ENCODE assay signal across 1 cellular context in the genomic region with DNA sequence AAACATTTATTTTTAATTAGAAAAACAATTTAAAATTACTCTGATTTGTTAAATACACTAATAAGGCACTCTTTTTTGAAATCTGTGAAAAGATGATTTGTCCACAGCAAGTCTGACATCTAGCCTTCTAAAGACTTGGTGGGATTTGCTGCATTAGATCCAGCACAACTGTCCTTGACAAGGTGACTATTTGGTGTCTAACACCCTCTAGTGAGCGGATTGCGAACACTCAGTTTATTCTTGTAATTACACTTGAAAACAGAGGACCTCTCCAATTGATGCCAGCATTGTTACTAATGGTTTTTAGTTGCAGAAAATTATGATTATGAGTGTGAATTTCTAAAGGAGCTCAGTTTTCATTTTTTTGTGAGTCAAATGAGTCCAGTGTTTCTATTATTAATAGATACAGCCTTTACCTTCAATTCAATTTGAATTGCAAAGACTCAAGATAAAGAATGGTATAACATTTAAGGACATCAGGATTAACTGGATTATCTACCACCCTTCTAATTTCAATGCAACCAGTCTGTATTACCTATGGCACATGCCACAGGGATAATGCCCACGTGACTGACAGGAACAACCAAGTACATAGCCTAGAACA.
A peak's percentile ranks its signal among the peaks of the same experiment; 100 is the strongest.
TF ChIP-seq lines count a peak whose summit lies in the region.

No MANE protein-coding gene starts in this region.

TF ChIP-seq in K562, 482 proteins besides CTCF, POLR2A, EP300 and RAD21 (continued from another document and continues in another):
- TF ChIP-seq, protein P1, sequence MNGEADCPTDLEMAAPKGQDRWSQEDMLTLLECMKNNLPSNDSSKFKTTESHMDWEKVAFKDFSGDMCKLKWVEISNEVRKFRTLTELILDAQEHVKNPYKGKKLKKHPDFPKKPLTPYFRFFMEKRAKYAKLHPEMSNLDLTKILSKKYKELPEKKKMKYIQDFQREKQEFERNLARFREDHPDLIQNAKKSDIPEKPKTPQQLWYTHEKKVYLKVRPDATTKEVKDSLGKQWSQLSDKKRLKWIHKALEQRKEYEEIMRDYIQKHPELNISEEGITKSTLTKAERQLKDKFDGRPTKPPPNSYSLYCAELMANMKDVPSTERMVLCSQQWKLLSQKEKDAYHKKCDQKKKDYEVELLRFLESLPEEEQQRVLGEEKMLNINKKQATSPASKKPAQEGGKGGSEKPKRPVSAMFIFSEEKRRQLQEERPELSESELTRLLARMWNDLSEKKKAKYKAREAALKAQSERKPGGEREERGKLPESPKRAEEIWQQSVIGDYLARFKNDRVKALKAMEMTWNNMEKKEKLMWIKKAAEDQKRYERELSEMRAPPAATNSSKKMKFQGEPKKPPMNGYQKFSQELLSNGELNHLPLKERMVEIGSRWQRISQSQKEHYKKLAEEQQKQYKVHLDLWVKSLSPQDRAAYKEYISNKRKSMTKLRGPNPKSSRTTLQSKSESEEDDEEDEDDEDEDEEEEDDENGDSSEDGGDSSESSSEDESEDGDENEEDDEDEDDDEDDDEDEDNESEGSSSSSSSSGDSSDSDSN (IDR thresholded peaks at IDR 0.05; ENCODE audit: borderline replicate concordance in 1 of 2, low read depth in 2 of 2, low read length in 2 of 2): no peak
- TF ChIP-seq ZC3H4 (CRISPR knock-in tag; IDR thresholded peaks at IDR 0.05; ENCODE audit: borderline replicate concordance) (no peak), ZKSCAN8 (CRISPR knock-in tag; IDR thresholded peaks at IDR 0.05) (no peak), SETDB1 (IDR thresholded peaks at IDR 0.05; ENCODE audit: low read length) (no peak), ZZZ3 (IDR thresholded peaks at IDR 0.05) (no peak), NFRKB (IDR thresholded peaks at IDR 0.05; ENCODE audit: low read depth) (no peak), NFIX (CRISPR knock-in tag; IDR thresholded peaks at IDR 0.05; ENCODE audit: low read depth) (no peak), JUN (IDR thresholded peaks at IDR 0.05; ENCODE audit: borderline replicate concordance, low read depth, low read length) (0 out of 2 replicates have a peak, but pooled peaks have one; percentile 44), JUN (CRISPR knock-in tag; IDR thresholded peaks at IDR 0.05; ENCODE audit: borderline replicate concordance) (no peak), ELF2 (CRISPR knock-in tag; IDR thresholded peaks at IDR 0.05) (no peak), XRCC5 (IDR thresholded peaks at IDR 0.05; ENCODE audit: low read depth, low read length) (no peak), ARID2 (IDR thresholded peaks at IDR 0.05) (peak; percentile 80), ZNF24 (IDR thresholded peaks at IDR 0.05) (peak; percentile 71), TAF1 (IDR thresholded peaks at IDR 0.05; ENCODE audit: control insufficient read depth, extremely low read depth, insufficient read depth, low read length, severe bottlenecking) (no peak), EZH2 (IDR thresholded peaks at IDR 0.05; ENCODE audit: borderline replicate concordance, low read depth, low read length) (no peak), NR2F6 (CRISPR knock-in tag; IDR thresholded peaks at IDR 0.05) (no peak), SOX6 (IDR thresholded peaks at IDR 0.05) (no peak), ATF7 (IDR thresholded peaks at IDR 0.05) (no peak), MAFG (tag; conservative IDR thresholded peaks at IDR 0.05) (no peak), ZNF551 (CRISPR knock-in tag; IDR thresholded peaks at IDR 0.05) (no peak), NONO (IDR thresholded peaks at IDR 0.05; ENCODE audit: low read depth in 2 of 2, low read length in 1 of 2) (no peak), SMC3 (conservative IDR thresholded peaks at IDR 0.05; ENCODE audit: insufficient read depth, low read depth, low read length) (peak; percentile 88), CC2D1A (IDR thresholded peaks at IDR 0.05) (peak; percentile 66; the same call in 1 of the 2 replicates), ZNF699 (CRISPR knock-in tag; IDR thresholded peaks at IDR 0.05; ENCODE audit: insufficient replicate concordance) (no peak), RHOXF2B (CRISPR knock-in tag; conservative IDR thresholded peaks at IDR 0.05) (no peak), MBD2 (IDR thresholded peaks at IDR 0.05; ENCODE audit: borderline replicate concordance, low read depth) (no peak), ZKSCAN1 (IDR thresholded peaks at IDR 0.05; ENCODE audit: low read depth, low read length) (no peak), PHF20 (IDR thresholded peaks at IDR 0.05; ENCODE audit: partially characterized antibody) (no peak), MCM3 (IDR thresholded peaks at IDR 0.05) (no peak), KLF13 (tag; IDR thresholded peaks at IDR 0.05; ENCODE audit: borderline replicate concordance, low read depth) (no peak), TCFL5 (CRISPR knock-in tag; conservative IDR thresholded peaks at IDR 0.05) (no peak), POLR2H (tag; IDR thresholded peaks at IDR 0.05; ENCODE audit: low read depth) (no peak; the same call in 1 of the 2 replicates)
- TF ChIP-seq, protein P2, sequence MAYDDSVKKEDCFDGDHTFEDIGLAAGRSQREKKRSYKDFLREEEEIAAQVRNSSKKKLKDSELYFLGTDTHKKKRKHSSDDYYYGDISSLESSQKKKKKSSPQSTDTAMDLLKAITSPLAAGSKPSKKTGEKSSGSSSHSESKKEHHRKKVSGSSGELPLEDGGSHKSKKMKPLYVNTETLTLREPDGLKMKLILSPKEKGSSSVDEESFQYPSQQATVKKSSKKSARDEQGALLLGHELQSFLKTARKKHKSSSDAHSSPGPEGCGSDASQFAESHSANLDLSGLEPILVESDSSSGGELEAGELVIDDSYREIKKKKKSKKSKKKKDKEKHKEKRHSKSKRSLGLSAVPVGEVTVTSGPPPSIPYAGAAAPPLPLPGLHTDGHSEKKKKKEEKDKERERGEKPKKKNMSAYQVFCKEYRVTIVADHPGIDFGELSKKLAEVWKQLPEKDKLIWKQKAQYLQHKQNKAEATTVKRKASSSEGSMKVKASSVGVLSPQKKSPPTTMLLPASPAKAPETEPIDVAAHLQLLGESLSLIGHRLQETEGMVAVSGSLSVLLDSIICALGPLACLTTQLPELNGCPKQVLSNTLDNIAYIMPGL (CRISPR knock-in tag; IDR thresholded peaks at IDR 0.05): no peak
- TF ChIP-seq, protein P3, sequence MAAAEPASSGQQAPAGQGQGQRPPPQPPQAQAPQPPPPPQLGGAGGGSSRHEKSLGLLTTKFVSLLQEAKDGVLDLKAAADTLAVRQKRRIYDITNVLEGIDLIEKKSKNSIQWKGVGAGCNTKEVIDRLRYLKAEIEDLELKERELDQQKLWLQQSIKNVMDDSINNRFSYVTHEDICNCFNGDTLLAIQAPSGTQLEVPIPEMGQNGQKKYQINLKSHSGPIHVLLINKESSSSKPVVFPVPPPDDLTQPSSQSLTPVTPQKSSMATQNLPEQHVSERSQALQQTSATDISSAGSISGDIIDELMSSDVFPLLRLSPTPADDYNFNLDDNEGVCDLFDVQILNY (CRISPR knock-in tag; IDR thresholded peaks at IDR 0.05): no peak
- TF ChIP-seq, protein P4, sequence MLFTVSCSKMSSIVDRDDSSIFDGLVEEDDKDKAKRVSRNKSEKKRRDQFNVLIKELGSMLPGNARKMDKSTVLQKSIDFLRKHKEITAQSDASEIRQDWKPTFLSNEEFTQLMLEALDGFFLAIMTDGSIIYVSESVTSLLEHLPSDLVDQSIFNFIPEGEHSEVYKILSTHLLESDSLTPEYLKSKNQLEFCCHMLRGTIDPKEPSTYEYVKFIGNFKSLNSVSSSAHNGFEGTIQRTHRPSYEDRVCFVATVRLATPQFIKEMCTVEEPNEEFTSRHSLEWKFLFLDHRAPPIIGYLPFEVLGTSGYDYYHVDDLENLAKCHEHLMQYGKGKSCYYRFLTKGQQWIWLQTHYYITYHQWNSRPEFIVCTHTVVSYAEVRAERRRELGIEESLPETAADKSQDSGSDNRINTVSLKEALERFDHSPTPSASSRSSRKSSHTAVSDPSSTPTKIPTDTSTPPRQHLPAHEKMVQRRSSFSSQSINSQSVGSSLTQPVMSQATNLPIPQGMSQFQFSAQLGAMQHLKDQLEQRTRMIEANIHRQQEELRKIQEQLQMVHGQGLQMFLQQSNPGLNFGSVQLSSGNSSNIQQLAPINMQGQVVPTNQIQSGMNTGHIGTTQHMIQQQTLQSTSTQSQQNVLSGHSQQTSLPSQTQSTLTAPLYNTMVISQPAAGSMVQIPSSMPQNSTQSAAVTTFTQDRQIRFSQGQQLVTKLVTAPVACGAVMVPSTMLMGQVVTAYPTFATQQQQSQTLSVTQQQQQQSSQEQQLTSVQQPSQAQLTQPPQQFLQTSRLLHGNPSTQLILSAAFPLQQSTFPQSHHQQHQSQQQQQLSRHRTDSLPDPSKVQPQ (CRISPR knock-in tag; IDR thresholded peaks at IDR 0.05; ENCODE audit: borderline replicate concordance): no peak
- TF ChIP-seq, protein P5, sequence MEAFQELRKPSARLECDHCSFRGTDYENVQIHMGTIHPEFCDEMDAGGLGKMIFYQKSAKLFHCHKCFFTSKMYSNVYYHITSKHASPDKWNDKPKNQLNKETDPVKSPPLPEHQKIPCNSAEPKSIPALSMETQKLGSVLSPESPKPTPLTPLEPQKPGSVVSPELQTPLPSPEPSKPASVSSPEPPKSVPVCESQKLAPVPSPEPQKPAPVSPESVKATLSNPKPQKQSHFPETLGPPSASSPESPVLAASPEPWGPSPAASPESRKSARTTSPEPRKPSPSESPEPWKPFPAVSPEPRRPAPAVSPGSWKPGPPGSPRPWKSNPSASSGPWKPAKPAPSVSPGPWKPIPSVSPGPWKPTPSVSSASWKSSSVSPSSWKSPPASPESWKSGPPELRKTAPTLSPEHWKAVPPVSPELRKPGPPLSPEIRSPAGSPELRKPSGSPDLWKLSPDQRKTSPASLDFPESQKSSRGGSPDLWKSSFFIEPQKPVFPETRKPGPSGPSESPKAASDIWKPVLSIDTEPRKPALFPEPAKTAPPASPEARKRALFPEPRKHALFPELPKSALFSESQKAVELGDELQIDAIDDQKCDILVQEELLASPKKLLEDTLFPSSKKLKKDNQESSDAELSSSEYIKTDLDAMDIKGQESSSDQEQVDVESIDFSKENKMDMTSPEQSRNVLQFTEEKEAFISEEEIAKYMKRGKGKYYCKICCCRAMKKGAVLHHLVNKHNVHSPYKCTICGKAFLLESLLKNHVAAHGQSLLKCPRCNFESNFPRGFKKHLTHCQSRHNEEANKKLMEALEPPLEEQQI (IDR thresholded peaks at IDR 0.05): peak; percentile 68; the same call in 1 of the 2 replicates
- TF ChIP-seq, protein P6, sequence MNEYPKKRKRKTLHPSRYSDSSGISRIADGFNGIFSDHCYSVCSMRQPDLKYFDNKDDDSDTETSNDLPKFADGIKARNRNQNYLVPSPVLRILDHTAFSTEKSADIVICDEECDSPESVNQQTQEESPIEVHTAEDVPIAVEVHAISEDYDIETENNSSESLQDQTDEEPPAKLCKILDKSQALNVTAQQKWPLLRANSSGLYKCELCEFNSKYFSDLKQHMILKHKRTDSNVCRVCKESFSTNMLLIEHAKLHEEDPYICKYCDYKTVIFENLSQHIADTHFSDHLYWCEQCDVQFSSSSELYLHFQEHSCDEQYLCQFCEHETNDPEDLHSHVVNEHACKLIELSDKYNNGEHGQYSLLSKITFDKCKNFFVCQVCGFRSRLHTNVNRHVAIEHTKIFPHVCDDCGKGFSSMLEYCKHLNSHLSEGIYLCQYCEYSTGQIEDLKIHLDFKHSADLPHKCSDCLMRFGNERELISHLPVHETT (CRISPR knock-in tag; conservative IDR thresholded peaks at IDR 0.05 in 1 of 2, IDR thresholded peaks at IDR 0.05 in 1 of 2): 0 out of 4 replicates have a peak, but pooled peaks of 1 of the 2 experiments have one; percentile 22
- TF ChIP-seq, protein P7, sequence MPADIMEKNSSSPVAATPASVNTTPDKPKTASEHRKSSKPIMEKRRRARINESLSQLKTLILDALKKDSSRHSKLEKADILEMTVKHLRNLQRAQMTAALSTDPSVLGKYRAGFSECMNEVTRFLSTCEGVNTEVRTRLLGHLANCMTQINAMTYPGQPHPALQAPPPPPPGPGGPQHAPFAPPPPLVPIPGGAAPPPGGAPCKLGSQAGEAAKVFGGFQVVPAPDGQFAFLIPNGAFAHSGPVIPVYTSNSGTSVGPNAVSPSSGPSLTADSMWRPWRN (IDR thresholded peaks at IDR 0.05; ENCODE audit: low read depth): no peak
- TF ChIP-seq, protein P8, sequence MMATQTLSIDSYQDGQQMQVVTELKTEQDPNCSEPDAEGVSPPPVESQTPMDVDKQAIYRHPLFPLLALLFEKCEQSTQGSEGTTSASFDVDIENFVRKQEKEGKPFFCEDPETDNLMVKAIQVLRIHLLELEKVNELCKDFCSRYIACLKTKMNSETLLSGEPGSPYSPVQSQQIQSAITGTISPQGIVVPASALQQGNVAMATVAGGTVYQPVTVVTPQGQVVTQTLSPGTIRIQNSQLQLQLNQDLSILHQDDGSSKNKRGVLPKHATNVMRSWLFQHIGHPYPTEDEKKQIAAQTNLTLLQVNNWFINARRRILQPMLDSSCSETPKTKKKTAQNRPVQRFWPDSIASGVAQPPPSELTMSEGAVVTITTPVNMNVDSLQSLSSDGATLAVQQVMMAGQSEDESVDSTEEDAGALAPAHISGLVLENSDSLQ (IDR thresholded peaks at IDR 0.05): no peak
- TF ChIP-seq, protein P9, sequence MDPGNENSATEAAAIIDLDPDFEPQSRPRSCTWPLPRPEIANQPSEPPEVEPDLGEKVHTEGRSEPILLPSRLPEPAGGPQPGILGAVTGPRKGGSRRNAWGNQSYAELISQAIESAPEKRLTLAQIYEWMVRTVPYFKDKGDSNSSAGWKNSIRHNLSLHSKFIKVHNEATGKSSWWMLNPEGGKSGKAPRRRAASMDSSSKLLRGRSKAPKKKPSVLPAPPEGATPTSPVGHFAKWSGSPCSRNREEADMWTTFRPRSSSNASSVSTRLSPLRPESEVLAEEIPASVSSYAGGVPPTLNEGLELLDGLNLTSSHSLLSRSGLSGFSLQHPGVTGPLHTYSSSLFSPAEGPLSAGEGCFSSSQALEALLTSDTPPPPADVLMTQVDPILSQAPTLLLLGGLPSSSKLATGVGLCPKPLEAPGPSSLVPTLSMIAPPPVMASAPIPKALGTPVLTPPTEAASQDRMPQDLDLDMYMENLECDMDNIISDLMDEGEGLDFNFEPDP (CRISPR knock-in tag; IDR thresholded peaks at IDR 0.05): no peak
- TF ChIP-seq, protein P10, sequence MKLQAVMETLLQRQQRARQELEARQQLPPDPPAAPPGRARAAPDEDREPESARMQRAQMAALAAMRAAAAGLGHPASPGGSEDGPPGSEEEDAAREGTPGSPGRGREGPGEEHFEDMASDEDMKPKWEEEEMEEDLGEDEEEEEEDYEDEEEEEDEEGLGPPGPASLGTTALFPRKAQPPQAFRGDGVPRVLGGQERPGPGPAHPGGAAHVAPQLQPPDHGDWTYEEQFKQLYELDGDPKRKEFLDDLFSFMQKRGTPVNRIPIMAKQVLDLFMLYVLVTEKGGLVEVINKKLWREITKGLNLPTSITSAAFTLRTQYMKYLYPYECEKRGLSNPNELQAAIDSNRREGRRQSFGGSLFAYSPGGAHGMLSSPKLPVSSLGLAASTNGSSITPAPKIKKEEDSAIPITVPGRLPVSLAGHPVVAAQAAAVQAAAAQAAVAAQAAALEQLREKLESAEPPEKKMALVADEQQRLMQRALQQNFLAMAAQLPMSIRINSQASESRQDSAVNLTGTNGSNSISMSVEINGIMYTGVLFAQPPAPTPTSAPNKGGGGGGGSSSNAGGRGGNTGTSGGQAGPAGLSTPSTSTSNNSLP (IDR thresholded peaks at IDR 0.05; ENCODE audit: borderline replicate concordance, low read depth, low read length): 0 out of 2 replicates have a peak, but pooled peaks have one; percentile 43
- TF ChIP-seq, protein P11, sequence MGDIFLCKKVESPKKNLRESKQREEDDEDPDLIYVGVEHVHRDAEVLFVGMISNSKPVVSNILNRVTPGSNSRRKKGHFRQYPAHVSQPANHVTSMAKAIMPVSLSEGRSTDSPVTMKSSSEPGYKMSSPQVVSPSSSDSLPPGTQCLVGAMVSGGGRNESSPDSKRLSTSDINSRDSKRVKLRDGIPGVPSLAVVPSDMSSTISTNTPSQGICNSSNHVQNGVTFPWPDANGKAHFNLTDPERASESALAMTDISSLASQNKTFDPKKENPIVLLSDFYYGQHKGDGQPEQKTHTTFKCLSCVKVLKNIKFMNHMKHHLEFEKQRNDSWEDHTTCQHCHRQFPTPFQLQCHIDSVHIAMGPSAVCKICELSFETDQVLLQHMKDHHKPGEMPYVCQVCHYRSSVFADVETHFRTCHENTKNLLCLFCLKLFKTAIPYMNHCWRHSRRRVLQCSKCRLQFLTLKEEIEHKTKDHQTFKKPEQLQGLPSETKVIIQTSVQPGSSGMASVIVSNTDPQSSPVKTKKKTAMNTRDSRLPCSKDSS (IDR thresholded peaks at IDR 0.05; ENCODE audit: low read depth, partially characterized antibody): no peak
